In the genomic region with DNA sequence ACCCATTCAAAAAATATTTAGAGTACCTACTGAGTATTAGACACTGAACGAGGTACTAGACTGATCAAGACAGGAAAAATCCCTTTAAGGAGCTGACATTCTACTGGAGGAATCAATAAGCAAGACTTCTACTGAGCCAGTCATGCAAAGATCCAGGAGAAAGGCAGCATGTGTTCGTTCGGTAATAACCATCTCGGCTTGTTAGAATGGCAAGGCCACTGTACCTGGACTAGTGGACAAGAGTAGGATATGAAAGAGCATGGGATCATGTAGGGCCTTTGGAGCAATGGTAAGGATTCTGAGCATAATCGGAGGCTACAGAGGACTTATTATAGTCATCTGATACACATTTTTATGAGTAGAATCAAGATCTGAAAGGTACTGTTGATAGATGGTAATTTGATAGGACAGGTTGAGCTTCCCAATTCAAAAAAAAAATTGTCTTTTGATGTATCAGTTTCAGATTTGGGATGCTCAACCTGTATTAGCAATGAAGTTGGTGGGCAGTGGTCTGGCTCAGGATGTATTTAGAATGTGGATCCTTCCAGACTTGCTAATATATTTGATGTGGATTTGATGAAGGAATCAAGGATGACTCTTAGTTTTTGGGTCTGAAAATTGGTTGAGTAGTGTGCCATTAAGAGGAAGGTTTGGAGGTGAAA, we compare ENCODE assay signal across 8 cellular contexts. TPM values are rescaled to one million over a fixed set of nuclear protein-coding genes. Genes with fewer than 3 reads are reported as not detected.
DNase-seq lines count a peak whose midpoint lies in the region; ATAC-seq and TF ChIP-seq lines count a peak whose summit lies in the region.

No MANE protein-coding gene starts in this region.

- no peaks in the 10 kb centered on the region for H3K9me3 ChIP-seq in left lung

- H3K36me3 ChIP-seq in ACC112 (ENCODE audit: insufficient read depth, low read length) (peaks cover 32% of the 10 kb centered on the region), GM23338 (ENCODE audit: insufficient read depth) (peaks cover 10% of the 10 kb centered on the region; the same call in 1 of the 2 replicates), left lung (peaks cover 0 to 48% of the 10 kb centered on the region in 2 donors)

- H4K20me1 ChIP-seq in GM23338 (replicated peaks; ENCODE audit: insufficient read depth) = peaks cover 8% of the 10 kb centered on the region; the same call in 1 of the 2 replicates

- H3K4me2 ChIP-seq in GM23338 = peak overlapping the region; percentile 82

- H3K79me2 ChIP-seq in ACC112 (ENCODE audit: control insufficient read depth, insufficient read depth, low read length, unreplicated experiment) = peaks cover 63% of the 10 kb centered on the region
- H3K79me2 ChIP-seq in GM23338 (replicated peaks; ENCODE audit: insufficient read depth) = peaks cover 52% of the 10 kb centered on the region

- ATAC-seq in GM23338 = no peak
- ATAC-seq in WTC11 = no peak
- ATAC-seq in left lung = no peak
- no peak for ATAC-seq in GM21528 (IDR thresholded peaks at IDR 0.05; ENCODE audit: low FRiP score, unreplicated experiment)

- H3K27ac ChIP-seq in ACC112 (ENCODE audit: low read depth, low read length) (peak overlapping the region; percentile 99), GM23338 (ENCODE audit: low read depth) (no peak overlapping the region; the same call in 1 of the 2 replicates), left lung (peak overlapping the region; percentile 95 to 99)

- H3K4me1 ChIP-seq in ACC112 (ENCODE audit: control insufficient read depth, insufficient read depth, low read length, unreplicated experiment) (peaks cover 14% of the 10 kb centered on the region), GM23338 (ENCODE audit: insufficient read depth) (peaks cover 24% of the 10 kb centered on the region), left lung (peaks cover 16 to 64% of the 10 kb centered on the region in 2 donors)

- H3K4me3 ChIP-seq in ACC112 (ENCODE audit: low read depth, low read length) = peak overlapping the region; percentile 79
- H3K4me3 ChIP-seq in GM23338 = peak overlapping the region; percentile 73
- peak overlapping the region in 1 of 2 donors; percentile 74 for H3K4me3 ChIP-seq in left lung

- no peaks in the 10 kb centered on the region for H3K9me2 ChIP-seq in GM23338 (ENCODE audit: insufficient read depth)

- H3K9me3 Mint-ChIP-seq in GM23338 (no peaks in the 10 kb centered on the region; the same call in 2 of the 3 replicates), WTC11 (no peaks in the 10 kb centered on the region)

- POLR2A ChIA-PET in WTC11 (lab: Charles Lee) = no interaction called here

- H3K4me3 Mint-ChIP-seq in GM23338 = peak overlapping the region; percentile 94
- peak overlapping the region; percentile 97 for H3K4me3 Mint-ChIP-seq in WTC11

- TF ChIP-seq CTCF in GM23338 (conservative IDR thresholded peaks at IDR 0.05; ENCODE audit: low read depth in 2 of 2) (no peak), WTC11 (IDR thresholded peaks at IDR 0.05) (no peak), left lung (IDR thresholded peaks at IDR 0.05) (no peak)

- peaks cover 25% of the 10 kb centered on the region for H3F3A ChIP-seq in GM23338 (replicated peaks; ENCODE audit: low read depth)

- H3K27ac Mint-ChIP-seq in GM23338 = no peak overlapping the region; the same call in 1 of the 2 replicates
- H3K27ac Mint-ChIP-seq in WTC11 = peak overlapping the region; percentile 33

- DNase-seq in GM23338 (ENCODE audit: low spot score) = no peak
- no peak for DNase-seq in WTC11 (ENCODE audit: low spot score)
- no peak for DNase-seq in left lung
- no peak for DNase-seq in stimulated activated CD4-positive, alpha-beta T cell treated with anti-CD3 and anti-CD28 coated beads, Interleukin-4, amount 100 ng/mL, for 1 hour
- no peak for DNase-seq in stimulated activated CD4-positive, alpha-beta T cell treated with anti-CD3 and anti-CD28 coated beads, Interleukin-2, amount 100 ng/mL, for 24 hours
- no peak for DNase-seq in putamen (ENCODE audit: low spot score)

- CTCF ChIA-PET in WTC11 (lab: Charles Lee) = interaction anchor here (2.0 kb wide), 1 partner anchor 205 kb away, joined by 8 read pairs; no protein-coding TSS in a partner anchor

- H3K36me3 Mint-ChIP-seq in GM23338 (ENCODE audit: low read depth) = peaks cover 36% of the 10 kb centered on the region
- H3K36me3 Mint-ChIP-seq in WTC11 = peaks cover 13% of the 10 kb centered on the region

- H2AFZ ChIP-seq in ACC112 (ENCODE audit: low read length, unreplicated experiment) (no peak overlapping the region), GM23338 (no peak overlapping the region)

- H3K27me3 ChIP-seq in ACC112 (ENCODE audit: insufficient read depth, low read length) (no peaks in the 10 kb centered on the region), GM23338 (ENCODE audit: insufficient read depth) (no peaks in the 10 kb centered on the region), left lung (no peaks in the 10 kb centered on the region)

- peaks cover 18% of the 10 kb centered on the region for H3K27me3 Mint-ChIP-seq in GM23338 (ENCODE audit: insufficient read depth, low read depth, poor library complexity)
- H3K27me3 Mint-ChIP-seq in WTC11 (ENCODE audit: low read depth) = no peaks in the 10 kb centered on the region

- intact Hi-C loops in left lung (cut with DNase I) = no loop called here

- H3K4me1 Mint-ChIP-seq in GM23338 = peaks cover 38% of the 10 kb centered on the region
- peaks cover 48% of the 10 kb centered on the region for H3K4me1 Mint-ChIP-seq in WTC11

TF ChIP-seq in GM23338, 12 proteins besides CTCF, POLR2A, EP300 and RAD21 (continues in another document):
- no peak; the same call in 1 of the 2 replicates for TF ChIP-seq POLR2AphosphoS5 (IDR thresholded peaks at IDR 0.05; ENCODE audit: low read depth)
- TF ChIP-seq JUNB (IDR thresholded peaks at IDR 0.05; ENCODE audit: unreplicated experiment) = no peak
- no peak for TF ChIP-seq ZNF331 (CRISPR knock-in tag; IDR thresholded peaks at IDR 0.05; ENCODE audit: low read depth)
- TF ChIP-seq STAT1 (IDR thresholded peaks at IDR 0.05; ENCODE audit: unreplicated experiment) = no peak
- no peak for TF ChIP-seq REST (IDR thresholded peaks at IDR 0.05; ENCODE audit: unreplicated experiment)

TF ChIP-seq in WTC11, 78 proteins besides CTCF, POLR2A, EP300 and RAD21 (continues in another document):
- TF ChIP-seq, protein P1, sequence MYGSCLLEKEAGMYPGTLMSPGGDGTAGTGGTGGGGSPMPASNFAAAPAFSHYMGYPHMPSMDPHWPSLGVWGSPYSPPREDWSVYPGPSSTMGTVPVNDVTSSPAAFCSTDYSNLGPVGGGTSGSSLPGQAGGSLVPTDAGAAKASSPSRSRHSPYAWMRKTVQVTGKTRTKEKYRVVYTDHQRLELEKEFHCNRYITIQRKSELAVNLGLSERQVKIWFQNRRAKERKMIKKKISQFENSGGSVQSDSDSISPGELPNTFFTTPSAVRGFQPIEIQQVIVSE (CRISPR knock-in tag; IDR thresholded peaks at IDR 0.05; ENCODE audit: borderline replicate concordance) = no peak
- no peak for TF ChIP-seq SP1 (CRISPR knock-in tag; conservative IDR thresholded peaks at IDR 0.05)
- TF ChIP-seq AR (CRISPR knock-in tag; IDR thresholded peaks at IDR 0.05) = no peak
- TF ChIP-seq GABPB1 (CRISPR knock-in tag; IDR thresholded peaks at IDR 0.05) = no peak
- TF ChIP-seq MXD4 (CRISPR knock-in tag; IDR thresholded peaks at IDR 0.05; ENCODE audit: borderline replicate concordance) = no peak
- TF ChIP-seq, protein P2, sequence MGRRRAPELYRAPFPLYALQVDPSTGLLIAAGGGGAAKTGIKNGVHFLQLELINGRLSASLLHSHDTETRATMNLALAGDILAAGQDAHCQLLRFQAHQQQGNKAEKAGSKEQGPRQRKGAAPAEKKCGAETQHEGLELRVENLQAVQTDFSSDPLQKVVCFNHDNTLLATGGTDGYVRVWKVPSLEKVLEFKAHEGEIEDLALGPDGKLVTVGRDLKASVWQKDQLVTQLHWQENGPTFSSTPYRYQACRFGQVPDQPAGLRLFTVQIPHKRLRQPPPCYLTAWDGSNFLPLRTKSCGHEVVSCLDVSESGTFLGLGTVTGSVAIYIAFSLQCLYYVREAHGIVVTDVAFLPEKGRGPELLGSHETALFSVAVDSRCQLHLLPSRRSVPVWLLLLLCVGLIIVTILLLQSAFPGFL (CRISPR knock-in tag; IDR thresholded peaks at IDR 0.05; ENCODE audit: borderline replicate concordance) = no peak
- TF ChIP-seq ZNF396 (CRISPR knock-in tag; IDR thresholded peaks at IDR 0.05; ENCODE audit: borderline replicate concordance) = no peak

RNA-seq across cellular contexts. Expression of gene COX20, which starts 2.3 kb away (rescaled TPM):
- 19.3 and 20.0 TPM in 2 replicates for total RNA-seq in GM23338 (2014; rRNA removed; shearing (Covaris generic))
- 175 and 187 TPM in 2 replicates for polyA plus RNA-seq in GM23338 (2016; fragmentation: Nextera tagmentation; extraction: Ambion mirVana)
- total RNA-seq in WTC11 (2021) = 33.1 to 37.6 TPM (median 36.4 TPM) in 3 replicates
- total RNA-seq in left lung = 10 to 100 TPM; 27.1 to 31.4 TPM

RNA-seq across cellular contexts. Expression of gene HNRNPU, which starts 26.6 kb away (rescaled TPM):
- total RNA-seq in GM23338 (2014; rRNA removed; shearing (Covaris generic)) = 630 and 687 TPM in 2 replicates
- 406 and 422 TPM in 2 replicates for polyA plus RNA-seq in GM23338 (2016; fragmentation: Nextera tagmentation; extraction: Ambion mirVana)
- total RNA-seq in WTC11 (2021) (477 to 536 TPM (median 477 TPM) in 3 replicates), left lung (100 to 1,000 TPM; 248 to 263 TPM)
